In genomic region chr7:137961200-137962177, GRCh38 we compare ENCODE assay signal across 8 cellular contexts. TPM values are rescaled to one million over a fixed set of nuclear protein-coding genes. Genes with fewer than 3 reads are reported as not detected.
DNase-seq lines count a peak whose midpoint lies in the region; ATAC-seq and TF ChIP-seq lines count a peak whose summit lies in the region.

No MANE protein-coding gene starts in this region.

- H3K9ac ChIP-seq in SK-N-SH (no peak overlapping the region), smooth muscle cell (ENCODE audit: low read depth) (no peak overlapping the region)

- H2AFZ ChIP-seq in SK-N-SH (ENCODE audit: low read depth) = no peak overlapping the region
- H2AFZ ChIP-seq in smooth muscle cell (ENCODE audit: low read depth) = no peak overlapping the region

- CTCF ChIA-PET in SK-N-SH (lab: Yijun Ruan, JAX) = interaction anchor here (0.6 to 1.8 kb wide), 5 partner anchors 17 to 42 kb away, joined by 3 to 4 read pairs (median 3); partner anchors contain the start of gene CREB3L2

- H3K79me2 ChIP-seq in SK-N-SH (ENCODE audit: insufficient read depth) = peaks cover 99% of the 10 kb centered on the region
- H3K79me2 ChIP-seq in smooth muscle cell (ENCODE audit: low read depth) = peaks cover 100% of the 10 kb centered on the region

- H3F3A ChIP-seq in SK-N-SH (replicated peaks; ENCODE audit: insufficient read depth) = peaks cover 5% of the 10 kb centered on the region
- peaks cover 2% of the 10 kb centered on the region for H3F3A ChIP-seq in smooth muscle cell (ENCODE audit: low read depth)

- DNase-seq in SK-N-SH (no peak), smooth muscle cell (lab: John Stamatoyannopoulos, UW; ENCODE audit: unreplicated experiment) (no peak), NCI-H345 treated with DMSO at 0.1 percent for 48 hours (lab: John Stamatoyannopoulos, UW; ENCODE audit: unreplicated experiment) (no peak), Peyer's patch (no peak), ecto neural progenitor cell (ENCODE audit: low spot score) (no peak), NCI-H774 (lab: John Stamatoyannopoulos, UW) (no peak)

- H3K4me2 ChIP-seq in SK-N-SH (0 out of 2 replicates have a peak overlapping the region, but pooled peaks have one; percentile 8), smooth muscle cell (no peak overlapping the region)

- TF ChIP-seq POLR2A in Peyer's patch (IDR thresholded peaks at IDR 0.05) = no peak

- H3K9me2 ChIP-seq in SK-N-SH = no peaks in the 10 kb centered on the region

- TF ChIP-seq CTCF in SK-N-SH (IDR thresholded peaks at IDR 0.05) (no peak), smooth muscle cell (IDR thresholded peaks at IDR 0.05; ENCODE audit: borderline replicate concordance, insufficient read depth, poor library complexity, severe bottlenecking) (no peak), Peyer's patch (IDR thresholded peaks at IDR 0.05) (no peak)

- no peaks in the 10 kb centered on the region; the same call in 1 of the 2 replicates for H4K20me1 ChIP-seq in SK-N-SH (ENCODE audit: insufficient read depth)
- H4K20me1 ChIP-seq in smooth muscle cell (ENCODE audit: low read depth) = peaks cover 93% of the 10 kb centered on the region

- peak; percentile 82 for ATAC-seq in GM18870 (IDR thresholded peaks at IDR 0.05; ENCODE audit: unreplicated experiment)
- peak; percentile 72 for ATAC-seq in HG02678 (IDR thresholded peaks at IDR 0.05; ENCODE audit: unreplicated experiment)

- H3K9me3 ChIP-seq in SK-N-SH = no peaks in the 10 kb centered on the region
- H3K9me3 ChIP-seq in smooth muscle cell (replicated peaks; ENCODE audit: low read depth) = no peaks in the 10 kb centered on the region
- H3K9me3 ChIP-seq in Peyer's patch = no peaks in the 10 kb centered on the region

- H3K36me3 ChIP-seq in SK-N-SH (replicated peaks in 1 of 2; ENCODE audit: control insufficient read depth in 1 of 2, insufficient read depth in 2 of 2, low read length in 1 of 2) (peaks cover 3 to 4% of the 10 kb centered on the region in 2 experiments), smooth muscle cell (ENCODE audit: low read depth) (no peaks in the 10 kb centered on the region), Peyer's patch (peaks cover 0 to 4% (median 0%) of the 10 kb centered on the region in 3 donors)

- TF ChIP-seq EP300 in SK-N-SH (IDR thresholded peaks at IDR 0.05; ENCODE audit: borderline replicate concordance in 1 of 2, low read depth in 1 of 2, low read length in 1 of 2) = no peak

- H3K27ac ChIP-seq in SK-N-SH (ENCODE audit: low read depth in 2 of 2, low read length in 1 of 2) (peak overlapping the region in 1 of 2 experiments; percentile 3; a peak in 1 of 4 replicates), smooth muscle cell (ENCODE audit: low read depth) (peak overlapping the region; percentile 60), Peyer's patch (no peak overlapping the region)

- 95% methylated on average over 11 of the region's 11 CpGs for WGBS in SK-N-SH (ENCODE audit: low lambda C conversion rate)
- 93% methylated on average over 11 of the region's 11 CpGs for WGBS in smooth muscle cell (ENCODE audit: low lambda C conversion rate)

- H3K4me1 ChIP-seq in SK-N-SH (ENCODE audit: control insufficient read depth in 1 of 2, insufficient read depth in 2 of 2, low read depth in 1 of 2, low read length in 1 of 2) (peaks cover 14 to 19% of the 10 kb centered on the region in 2 experiments; a peak in 3 of 4 replicates), smooth muscle cell (ENCODE audit: low read depth) (peaks cover 9% of the 10 kb centered on the region), Peyer's patch (peaks cover 0 to 4% (median 0%) of the 10 kb centered on the region in 4 donors)

- H3K27me3 ChIP-seq in SK-N-SH (ENCODE audit: insufficient read depth) = no peaks in the 10 kb centered on the region
- H3K27me3 ChIP-seq in smooth muscle cell (ENCODE audit: low read depth) = no peaks in the 10 kb centered on the region
- no peaks in the 10 kb centered on the region for H3K27me3 ChIP-seq in Peyer's patch

- no peak overlapping the region for H3K4me3 ChIP-seq in SK-N-SH (ENCODE audit: low read depth in 2 of 2, low read length in 1 of 2)
- H3K4me3 ChIP-seq in smooth muscle cell = no peak overlapping the region
- H3K4me3 ChIP-seq in Peyer's patch = no peak overlapping the region

- POLR2A ChIA-PET in SK-N-SH (lab: Yijun Ruan, JAX) = no interaction called here

- TF ChIP-seq RAD21 in SK-N-SH (IDR thresholded peaks at IDR 0.05; ENCODE audit: low read length) = no peak

TF ChIP-seq in SK-N-SH, 30 proteins besides CTCF, POLR2A, EP300 and RAD21:
- TF ChIP-seq REST (IDR thresholded peaks at IDR 0.05; ENCODE audit: low read depth, low read length) = no peak
- TF ChIP-seq CHD2 (IDR thresholded peaks at IDR 0.05; ENCODE audit: low read length, partially characterized antibody) = no peak
- no peak for TF ChIP-seq MXI1 (IDR thresholded peaks at IDR 0.05; ENCODE audit: low read depth, low read length)
- no peak for TF ChIP-seq PBX3 (IDR thresholded peaks at IDR 0.05)
- no peak for TF ChIP-seq ELF1 (IDR thresholded peaks at IDR 0.05)
- no peak for TF ChIP-seq EZH2phosphoT487 (IDR thresholded peaks at IDR 0.05; ENCODE audit: borderline replicate concordance, low read depth)
- TF ChIP-seq FOXM1 (IDR thresholded peaks at IDR 0.05; ENCODE audit: low read depth) = no peak
- TF ChIP-seq FOXJ3 (CRISPR knock-in tag; IDR thresholded peaks at IDR 0.05) = no peak
- no peak for TF ChIP-seq FOSL2 (IDR thresholded peaks at IDR 0.05; ENCODE audit: borderline replicate concordance, low read depth)
- no peak for TF ChIP-seq TAF1 (IDR thresholded peaks at IDR 0.05; ENCODE audit: borderline replicate concordance, low read depth, low read length)
- no peak for TF ChIP-seq NFIC (IDR thresholded peaks at IDR 0.05; ENCODE audit: borderline replicate concordance)
- no peak for TF ChIP-seq POLR2AphosphoS5 (IDR thresholded peaks at IDR 0.05; ENCODE audit: low read depth, low read length)
- TF ChIP-seq JUND (IDR thresholded peaks at IDR 0.05) = no peak
- TF ChIP-seq SIN3A (IDR thresholded peaks at IDR 0.05; ENCODE audit: borderline replicate concordance, low read depth, low read length) = no peak
- no peak for TF ChIP-seq RCOR1 (IDR thresholded peaks at IDR 0.05; ENCODE audit: low read length)

RNA-seq across cellular contexts. Expression of gene CREB3L2, which starts 40.4 kb away (rescaled TPM):
- polyA plus RNA-seq in SK-N-SH (2012; rRNA removed) (22.9 and 23.5 TPM in 2 replicates), smooth muscle cell (27.4 and 37.6 TPM in 2 replicates)
- 22.5 and 24.7 TPM in 2 replicates for polyA plus RNA-seq in SK-N-SH (2012; cell fraction: cytosol; rRNA removed)
- 14.7 and 18.0 TPM in 2 replicates for polyA plus RNA-seq in SK-N-SH (2012; cell fraction: nucleus; rRNA removed)
- total RNA-seq in smooth muscle cell (46.4 and 69.1 TPM in 2 replicates), Peyer's patch (10 to 100 TPM; 20.6 to 42.7 (median 33.6) TPM)
